Comparison of ENCODE assay signal across 11 cellular contexts in the genomic region with DNA sequence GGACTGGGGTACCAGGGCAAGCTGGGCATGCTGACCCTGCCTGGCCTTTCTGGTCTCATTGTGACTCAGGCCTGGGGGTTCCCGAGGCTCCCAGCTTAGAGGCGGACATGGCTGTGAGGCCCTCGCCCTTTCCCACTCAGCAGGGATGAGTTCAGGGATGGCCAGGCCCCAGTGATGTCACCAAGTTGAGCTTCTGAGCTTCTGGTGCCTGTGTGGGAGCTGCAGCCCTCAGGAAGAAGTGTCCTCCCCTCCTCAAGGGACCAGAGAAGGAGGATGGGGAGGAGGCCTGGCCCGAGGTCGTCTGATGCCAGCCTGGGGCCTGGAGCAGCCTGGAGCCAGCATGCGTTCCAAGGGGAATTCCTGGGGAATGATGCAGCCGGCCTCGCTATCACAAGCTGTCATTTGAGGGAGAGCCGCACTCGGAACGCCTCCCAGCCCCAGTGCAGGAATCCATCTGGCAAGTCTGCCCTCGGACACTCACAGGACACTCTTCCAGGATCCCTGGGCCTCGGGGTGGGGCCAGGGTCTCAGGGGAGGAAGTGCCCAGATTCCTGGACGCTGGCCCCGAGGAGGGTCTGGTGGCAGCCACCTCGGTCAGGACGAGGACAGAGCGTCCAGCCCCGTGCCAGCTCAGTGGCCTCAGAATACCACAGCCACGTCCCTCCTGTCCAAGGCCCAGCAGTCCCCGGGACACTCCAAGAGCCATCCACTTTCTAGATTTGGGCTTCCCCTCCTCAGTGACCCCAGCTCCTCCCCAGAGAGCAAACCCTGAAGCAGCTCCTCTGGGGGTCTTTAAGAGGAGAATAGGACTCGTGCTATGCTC.
DNase-seq lines count a peak whose midpoint lies in the region; ATAC-seq and TF ChIP-seq lines count a peak whose summit lies in the region.
"Had no signal": no experiment of that assay in that cellular context is flagged by ENCODE, and none has a peak within 500 bp of the region (broad histone marks: within the 10 kb centered on the region; RNA-seq: fewer than 3 reads in every experiment).

No MANE protein-coding gene starts in this region.

- H3K4me1 Mint-ChIP-seq in osteocyte (ENCODE audit: unreplicated experiment) (peaks cover 40% of the 10 kb centered on the region), nephron progenitor cell (peaks cover 34% of the 10 kb centered on the region)
- H3K4me1 Mint-ChIP-seq: IgD-negative memory B cell had no signal

- H3K4me3 Mint-ChIP-seq in osteocyte (ENCODE audit: unreplicated experiment) (no peak overlapping the region), nephron progenitor cell (no peak overlapping the region)
- H3K4me3 Mint-ChIP-seq: activated naive CD4-positive, alpha-beta T cell treated with anti-CD3 and anti-CD28 coated beads for 36 hours; CD8-positive, alpha-beta T cell; IgD-negative memory B cell had no signal

- H3K9me3 Mint-ChIP-seq in osteocyte (ENCODE audit: unreplicated experiment) = no peaks in the 10 kb centered on the region
- no peaks in the 10 kb centered on the region for H3K9me3 Mint-ChIP-seq in nephron progenitor cell
- H3K9me3 Mint-ChIP-seq: activated naive CD4-positive, alpha-beta T cell treated with anti-CD3 and anti-CD28 coated beads for 36 hours; CD8-positive, alpha-beta T cell; IgD-negative memory B cell had no signal

- peak overlapping the region; percentile 63 for H3K27ac Mint-ChIP-seq in osteocyte (ENCODE audit: unreplicated experiment)
- H3K27ac Mint-ChIP-seq in nephron progenitor cell = no peak overlapping the region
- H3K27ac Mint-ChIP-seq: activated naive CD4-positive, alpha-beta T cell treated with anti-CD3 and anti-CD28 coated beads for 36 hours; CD8-positive, alpha-beta T cell; IgD-negative memory B cell had no signal

- peak; percentile 95 for DNase-seq in AG10803 (ENCODE audit: low read depth)
- peak; percentile 79 for DNase-seq in RWPE1 (ENCODE audit: low spot score)
- peak; percentile 94 to 97 for DNase-seq in foreskin fibroblast
- DNase-seq in osteocyte (ENCODE audit: extremely low spot score, unreplicated experiment) = no peak
- no peak for DNase-seq in NCI-H345 (lab: John Stamatoyannopoulos, UW)
- DNase-seq in nephron progenitor cell = no peak
- DNase-seq: activated naive CD4-positive, alpha-beta T cell treated with anti-CD3 and anti-CD28 coated beads for 36 hours; CD8-positive, alpha-beta T cell had no signal

- POLR2A ChIA-PET in RWPE1 (lab: Yijun Ruan, JAX; ENCODE audit: low non-redundant PET) = no interaction called here

- TF ChIP-seq CTCF in AG10803 (conservative IDR thresholded peaks at IDR 0.05; ENCODE audit: low read length) (no peak), RWPE1 (conservative IDR thresholded peaks at IDR 0.05; ENCODE audit: low read depth) (no peak), foreskin fibroblast (IDR thresholded peaks at IDR 0.05; ENCODE audit: low read depth, low read length) (no peak), osteocyte (IDR thresholded peaks at IDR 0.05) (no peak), nephron progenitor cell (IDR thresholded peaks at IDR 0.05) (no peak)

- ATAC-seq in GM21619 (IDR thresholded peaks at IDR 0.05; ENCODE audit: unreplicated experiment) = no peak
- no peak for ATAC-seq in HG03196 (IDR thresholded peaks at IDR 0.05; ENCODE audit: unreplicated experiment)
- ATAC-seq: CD8-positive, alpha-beta T cell had no signal

- H3K4me3 ChIP-seq in AG10803 (ENCODE audit: low read length) (no peak overlapping the region), foreskin fibroblast (ENCODE audit: low read depth in 1 of 2, low read length in 2 of 2) (no peak overlapping the region)

- CTCF ChIA-PET in RWPE1 (lab: Yijun Ruan, JAX) = interaction anchor here (0.6 kb wide), 1 partner anchor 62 kb away, joined by 3 read pairs; no protein-coding TSS in a partner anchor

- H3K27ac ChIP-seq in RWPE1 = peak overlapping the region; percentile 98

- H3K36me3 Mint-ChIP-seq in osteocyte (ENCODE audit: unreplicated experiment) = no peaks in the 10 kb centered on the region
- no peaks in the 10 kb centered on the region for H3K36me3 Mint-ChIP-seq in nephron progenitor cell (ENCODE audit: low read depth)
- H3K36me3 Mint-ChIP-seq: CD8-positive, alpha-beta T cell; IgD-negative memory B cell had no signal

- H3K27me3 Mint-ChIP-seq in osteocyte (ENCODE audit: unreplicated experiment) = no peaks in the 10 kb centered on the region
- no peaks in the 10 kb centered on the region for H3K27me3 Mint-ChIP-seq in nephron progenitor cell (ENCODE audit: low read depth, poor library complexity)

Comparison
In these comparisons a context has a peak if more than half of its experiments do, and no peak if none do; other contexts are left out.
1. DNase-seq: peak in AG10803 (single experiment), RWPE1 (single experiment) and foreskin fibroblast (2 of 2); none in osteocyte (single experiment), NCI-H345 (single experiment) and nephron progenitor cell (single experiment).